1 cellular context compared by ENCODE assay signal in the genomic region with DNA sequence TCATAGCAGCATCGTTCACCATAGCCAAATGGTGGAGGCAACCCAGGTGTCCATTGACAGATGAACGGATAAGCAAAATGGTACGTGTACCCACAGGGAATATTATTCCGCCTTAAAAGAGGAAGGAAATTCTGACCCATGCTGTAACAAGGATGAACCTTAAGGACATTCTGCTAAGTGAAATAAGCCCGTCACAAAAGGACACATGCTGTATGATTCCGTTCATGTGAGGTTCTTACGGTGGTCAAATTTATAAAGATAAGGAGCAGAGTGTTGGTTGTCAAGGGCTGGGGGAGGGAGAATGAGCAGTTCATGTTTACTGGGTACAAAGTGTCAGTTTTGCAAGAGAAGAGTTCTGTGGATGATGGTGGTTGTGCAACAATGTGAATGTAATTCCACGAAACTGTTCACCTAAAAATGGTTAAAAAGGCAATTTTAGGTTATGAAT.
TF ChIP-seq lines count a peak whose summit lies in the region.

No MANE protein-coding gene starts in this region.

TF ChIP-seq in IMR-90, 13 proteins besides CTCF, POLR2A, EP300 and RAD21:
- TF ChIP-seq, protein P1, sequence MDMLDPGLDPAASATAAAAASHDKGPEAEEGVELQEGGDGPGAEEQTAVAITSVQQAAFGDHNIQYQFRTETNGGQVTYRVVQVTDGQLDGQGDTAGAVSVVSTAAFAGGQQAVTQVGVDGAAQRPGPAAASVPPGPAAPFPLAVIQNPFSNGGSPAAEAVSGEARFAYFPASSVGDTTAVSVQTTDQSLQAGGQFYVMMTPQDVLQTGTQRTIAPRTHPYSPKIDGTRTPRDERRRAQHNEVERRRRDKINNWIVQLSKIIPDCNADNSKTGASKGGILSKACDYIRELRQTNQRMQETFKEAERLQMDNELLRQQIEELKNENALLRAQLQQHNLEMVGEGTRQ (IDR thresholded peaks at IDR 0.05; ENCODE audit: low read depth, low read length) = no peak
- no peak for TF ChIP-seq MAZ (IDR thresholded peaks at IDR 0.05; ENCODE audit: borderline replicate concordance, low read depth, low read length)
- TF ChIP-seq CEBPB (IDR thresholded peaks at IDR 0.05; ENCODE audit: low read depth, low read length) = peak; percentile 74
- no peak for TF ChIP-seq FOS (IDR thresholded peaks at IDR 0.05; ENCODE audit: low read depth, low read length)
- TF ChIP-seq SMC3 (IDR thresholded peaks at IDR 0.05; ENCODE audit: low read depth, low read length) = no peak
- TF ChIP-seq RFX5 (IDR thresholded peaks at IDR 0.05; ENCODE audit: low read depth, low read length) = no peak
